8 cellular contexts compared by ENCODE assay signal in genomic region chr19:4066682-4067395, GRCh38. TPM values are rescaled to one million over a fixed set of nuclear protein-coding genes. Genes with fewer than 3 reads are reported as not detected.
A peak's percentile ranks its signal among the peaks of the same experiment; 100 is the strongest.
DNase-seq lines count a peak whose midpoint lies in the region; ATAC-seq and TF ChIP-seq lines count a peak whose summit lies in the region.

Gene ZBTB7A (minus strand): TSS chr19:4066899. CDS start chr19:4055232, 11,667 bp downstream.

- ATAC-seq in CD4-positive, alpha-beta T cell (ENCODE audit: poor library complexity) = peak; percentile 42
- ATAC-seq in stimulated activated naive CD8-positive, alpha-beta T cell treated with anti-CD3 and anti-CD28 coated beads, Interleukin-15, amount 100 ng/mL, for 72 hours = peak; percentile 67
- no peak for ATAC-seq in GM21723 (IDR thresholded peaks at IDR 0.05; ENCODE audit: unreplicated experiment)

- peak within 1 kb of the TSS; percentile 98 for H3K27ac Mint-ChIP-seq in CD4-positive, alpha-beta T cell
- H3K27ac Mint-ChIP-seq in stimulated activated naive CD8-positive, alpha-beta T cell treated with anti-CD3 and anti-CD28 coated beads, Interleukin-15, amount 100 ng/mL, for 72 hours = peak within 1 kb of the TSS; percentile 34 to 61

- peak; percentile 63 to 66 for TF ChIP-seq POLR2A in Peyer's patch (IDR thresholded peaks at IDR 0.05)
- no peak for TF ChIP-seq POLR2A in esophagus muscularis mucosa (IDR thresholded peaks at IDR 0.05; ENCODE audit: low read depth)

- peak within 1 kb of the TSS; percentile 61; the same call in 1 of the 2 replicates for H3K9ac ChIP-seq in HUES64 (ENCODE audit: low read depth, low read length)

- no peaks in the 10 kb centered on the region for H3K27me3 Mint-ChIP-seq in CD4-positive, alpha-beta T cell
- no peaks in the 10 kb centered on the region for H3K27me3 Mint-ChIP-seq in stimulated activated naive CD8-positive, alpha-beta T cell treated with anti-CD3 and anti-CD28 coated beads, Interleukin-15, amount 100 ng/mL, for 72 hours

- H3K27me3 ChIP-seq in CD4-positive, alpha-beta T cell (ENCODE audit: control insufficient read depth, insufficient read depth, low read length) = no peaks in the 10 kb centered on the region
- H3K27me3 ChIP-seq in HUES64 (ENCODE audit: insufficient read depth, low read length) (peaks cover 27% of the 10 kb centered on the region), Peyer's patch (no peaks in the 10 kb centered on the region), esophagus muscularis mucosa (no peaks in the 10 kb centered on the region), muscle layer of duodenum (ENCODE audit: low read depth, low read length) (no peaks in the 10 kb centered on the region)

- no peak for TF ChIP-seq CTCF in CD4-positive, alpha-beta T cell (IDR thresholded peaks at IDR 0.05)
- no peak for TF ChIP-seq CTCF in Peyer's patch (IDR thresholded peaks at IDR 0.05)
- TF ChIP-seq CTCF in esophagus muscularis mucosa (IDR thresholded peaks at IDR 0.05) = no peak

- peaks cover 9% of the 10 kb centered on the region for H3K36me3 Mint-ChIP-seq in CD4-positive, alpha-beta T cell (ENCODE audit: low read depth)

- peaks cover 8% of the 10 kb centered on the region; the same call in 1 of the 2 replicates for H3K36me3 ChIP-seq in HUES64 (ENCODE audit: insufficient read depth, low read length)
- peaks cover 0 to 4% (median 0%) of the 10 kb centered on the region in 3 donors for H3K36me3 ChIP-seq in Peyer's patch
- peaks cover 0 to 9% (median 8%) of the 10 kb centered on the region in 4 donors for H3K36me3 ChIP-seq in esophagus muscularis mucosa
- peaks cover 0 to 7% of the 10 kb centered on the region in 2 donors for H3K36me3 ChIP-seq in muscle layer of duodenum (ENCODE audit: control insufficient read depth in 1 of 2, insufficient read depth in 2 of 2, low read length in 2 of 2)

- TF ChIP-seq EP300 in esophagus muscularis mucosa (IDR thresholded peaks at IDR 0.05) = no peak

- no peaks in the 10 kb centered on the region for H3K9me3 Mint-ChIP-seq in CD4-positive, alpha-beta T cell
- no peaks in the 10 kb centered on the region for H3K9me3 Mint-ChIP-seq in stimulated activated naive CD8-positive, alpha-beta T cell treated with anti-CD3 and anti-CD28 coated beads, Interleukin-15, amount 100 ng/mL, for 72 hours

- CTCF ChIA-PET in CD4-positive, alpha-beta T cell (lab: Charles Lee) = interaction anchor here (1.1 kb wide), 2 partner anchors 73 to 79 kb away, joined by 3 read pairs; no protein-coding TSS in a partner anchor

- DNase-seq in CD4-positive, alpha-beta T cell = peak; percentile 63 to 84 (median 76)
- DNase-seq in Peyer's patch (peak; percentile 88 to 96 (median 89)), activated T-helper 1 cell treated with Interleukin-2 at 50 U/mL for 16 hours (ENCODE audit: low read depth) (peak; percentile 69), esophagus muscularis mucosa (ENCODE audit: extremely low spot score) (no peak)
- peak; percentile 80 to 84 for DNase-seq in stimulated activated naive CD8-positive, alpha-beta T cell treated with anti-CD3 and anti-CD28 coated beads, Interleukin-15, amount 100 ng/mL, for 72 hours

- no peaks in the 10 kb centered on the region for H3K9me3 ChIP-seq in CD4-positive, alpha-beta T cell (ENCODE audit: control insufficient read depth, low read length)
- H3K9me3 ChIP-seq in HUES64 (ENCODE audit: insufficient read depth, low read depth, low read length) (no peaks in the 10 kb centered on the region), Peyer's patch (no peaks in the 10 kb centered on the region), esophagus muscularis mucosa (no peaks in the 10 kb centered on the region), muscle layer of duodenum (ENCODE audit: control insufficient read depth in 1 of 2, low read length in 2 of 2) (no peaks in the 10 kb centered on the region)

- peak within 1 kb of the TSS; percentile 91 for H3K27ac ChIP-seq in CD4-positive, alpha-beta T cell (ENCODE audit: low read depth, low read length)
- H3K27ac ChIP-seq in HUES64 (ENCODE audit: low read depth, low read length) (no peak within 1 kb of the TSS), Peyer's patch (peak within 1 kb of the TSS; percentile 99 to 100 (median 100)), esophagus muscularis mucosa (replicated peaks in 1 of 4) (peak within 1 kb of the TSS; percentile 98 to 99 (median 99)), muscle layer of duodenum (ENCODE audit: low read length) (peak within 1 kb of the TSS; percentile 87)

- 1% methylated on average over 77 of the region's 85 CpGs for WGBS in HUES64
- WGBS in esophagus muscularis mucosa = 0% methylated on average over 4 of the region's 85 CpGs

- peak within 1 kb of the TSS; percentile 62 for H3K4me3 ChIP-seq in HUES64 (ENCODE audit: low read length)
- H3K4me3 ChIP-seq in Peyer's patch = peak within 1 kb of the TSS; percentile 99 to 100 (median 100)
- peak within 1 kb of the TSS; percentile 90 to 100 (median 100) for H3K4me3 ChIP-seq in esophagus muscularis mucosa
- peak within 1 kb of the TSS; percentile 37 to 88 for H3K4me3 ChIP-seq in muscle layer of duodenum (ENCODE audit: low read depth in 1 of 2, low read length in 2 of 2)

- intact Hi-C loops in CD4-positive, alpha-beta T cell (cut with DNase I, micrococcal nuclease) = loop anchor here (1.0 to 5.0 kb wide), 5 partner anchors 38 to 115 kb away; partner anchors contain the start of genes PIAS4 (in 2 of the 2), ANKRD24 (in 1 of the 2) and SIRT6 (in 1 of the 2)
- intact Hi-C loops in esophagus muscularis mucosa (cut with DNase I) = loop anchor here (5.0 kb wide), 1 partner anchor 55 kb away; the partner anchor contains the start of gene MAP2K2

- 0 out of 2 replicates have a peak, but pooled peaks cover 4% of the 10 kb centered on the region for H3K4me1 ChIP-seq in HUES64 (ENCODE audit: insufficient read depth, low read length)
- H3K4me1 ChIP-seq in Peyer's patch = peaks cover 0 to 40% (median 22%) of the 10 kb centered on the region in 4 donors
- H3K4me1 ChIP-seq in esophagus muscularis mucosa = peaks cover 21 to 45% (median 43%) of the 10 kb centered on the region in 4 donors
- H3K4me1 ChIP-seq in muscle layer of duodenum (ENCODE audit: control insufficient read depth in 1 of 2, insufficient read depth in 2 of 2, low read length in 2 of 2) = peaks cover 9 to 30% of the 10 kb centered on the region in 2 donors

- peaks cover 33% of the 10 kb centered on the region for H3K4me1 Mint-ChIP-seq in CD4-positive, alpha-beta T cell (ENCODE audit: low read depth)
- peaks cover 44% of the 10 kb centered on the region for H3K4me1 Mint-ChIP-seq in stimulated activated naive CD8-positive, alpha-beta T cell treated with anti-CD3 and anti-CD28 coated beads, Interleukin-15, amount 100 ng/mL, for 72 hours

- POLR2A ChIA-PET in CD4-positive, alpha-beta T cell (lab: Charles Lee) = interaction anchor here (0.6 to 5.5 kb wide), 17 partner anchors 9 to 304 kb away, joined by 3 to 70 read pairs (median 5); partner anchors contain the start of genes EEF2, MRPL54 and PIAS4

- peak within 1 kb of the TSS; percentile 96 for H3K4me3 Mint-ChIP-seq in CD4-positive, alpha-beta T cell
- H3K4me3 Mint-ChIP-seq in stimulated activated naive CD8-positive, alpha-beta T cell treated with anti-CD3 and anti-CD28 coated beads, Interleukin-15, amount 100 ng/mL, for 72 hours = peak within 1 kb of the TSS; percentile 80 to 85

RNA-seq across cellular contexts. Expression of gene ZBTB7A, which starts in this region (rescaled TPM):
- total RNA-seq in CD4-positive, alpha-beta T cell = 10 to 100 TPM; 44.2 to 47.2 TPM
- polyA plus RNA-seq in HUES64 (2013, experiment 1 of 2) = 8.6 TPM
- 8.7 TPM for polyA plus RNA-seq in HUES64 (2013, experiment 2 of 2)
- total RNA-seq in Peyer's patch = 100 to 1,000 TPM in 2 of 4 donors, 10 to 100 TPM in 2; 74.3 to 149 (median 96.1) TPM
- total RNA-seq in esophagus muscularis mucosa = 100 to 1,000 TPM in 2 of 4 donors, 10 to 100 TPM in 2; 71.9 to 137 (median 114) TPM
